In the genomic region with DNA sequence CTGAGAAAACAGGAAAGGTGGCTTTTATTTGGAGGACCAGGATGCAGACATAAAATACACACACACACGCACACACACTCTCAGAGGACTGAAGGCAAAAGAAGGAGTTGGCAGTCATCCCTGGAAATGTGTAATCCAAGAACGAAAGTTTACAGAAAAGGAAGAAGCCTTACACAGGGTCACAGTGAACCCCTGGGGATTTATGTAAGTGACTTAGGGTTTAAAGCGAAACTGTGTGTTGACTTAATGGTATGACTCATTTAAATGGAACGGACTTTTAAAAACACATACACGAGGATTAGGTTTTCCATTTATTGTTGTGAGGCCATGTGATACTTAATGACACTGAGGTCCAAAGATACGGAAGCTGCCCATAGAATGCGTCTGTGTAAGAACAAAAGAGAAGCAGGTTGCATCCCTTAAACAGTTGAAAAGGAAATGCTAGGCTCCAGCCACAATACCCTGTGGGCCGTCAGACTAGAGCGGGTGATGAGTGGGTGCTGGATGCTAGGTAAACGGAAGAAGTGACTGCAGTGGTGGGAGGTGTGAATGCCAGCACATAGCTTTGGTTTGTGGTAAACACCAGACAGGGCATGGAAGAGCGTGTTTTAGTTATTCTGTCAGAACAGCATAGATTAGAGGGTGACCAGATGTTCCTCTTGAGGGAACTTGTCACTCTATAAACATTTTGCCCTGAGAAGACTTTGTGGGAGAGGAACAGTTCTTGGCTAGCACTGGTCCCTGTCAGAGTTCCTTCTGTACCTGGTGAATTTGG, we compare ENCODE assay signal across 1 cellular context.
TF ChIP-seq lines count a peak whose summit lies in the region.

No MANE protein-coding gene starts in this region.

TF ChIP-seq in GM12878, 131 proteins besides CTCF, POLR2A, EP300 and RAD21 (continued from another document):
- TF ChIP-seq ATF2 (IDR thresholded peaks at IDR 0.05; ENCODE audit: low read length) (no peak), NBN (IDR thresholded peaks at IDR 0.05) (peak; percentile 81; the same call in 1 of the 2 replicates), YY1 (IDR thresholded peaks at IDR 0.05; ENCODE audit: low read depth, low read length) (no peak), GATAD2B (conservative IDR thresholded peaks at IDR 0.05; ENCODE audit: low read depth) (no peak; the same call in 1 of the 2 replicates), FOS (IDR thresholded peaks at IDR 0.05; ENCODE audit: borderline replicate concordance, extremely low read depth, insufficient read length) (no peak), SIN3A (IDR thresholded peaks at IDR 0.05; ENCODE audit: low read depth, low read length) (0 out of 2 replicates have a peak, but pooled peaks have one; percentile 11), JUND (IDR thresholded peaks at IDR 0.05; ENCODE audit: low read depth, low read length) (0 out of 2 replicates have a peak, but pooled peaks have one; percentile 6), POU2F2 (IDR thresholded peaks at IDR 0.05; ENCODE audit: borderline replicate concordance, low read depth, low read length) (peak; percentile 66; the same call in 1 of the 3 replicates), ZNF622 (IDR thresholded peaks at IDR 0.05) (no peak), NFXL1 (IDR thresholded peaks at IDR 0.05; ENCODE audit: borderline replicate concordance) (0 out of 2 replicates have a peak, but pooled peaks have one; percentile 73), SMAD5 (IDR thresholded peaks at IDR 0.05; ENCODE audit: low read depth) (no peak), NKRF (conservative IDR thresholded peaks at IDR 0.05) (0 out of 2 replicates have a peak, but pooled peaks have one; percentile 20), SPI1 (IDR thresholded peaks at IDR 0.05; ENCODE audit: borderline replicate concordance, insufficient read depth, low read depth, low read length) (no peak), HDGF (IDR thresholded peaks at IDR 0.05) (no peak), SMC3 (IDR thresholded peaks at IDR 0.05; ENCODE audit: borderline replicate concordance, low read length) (no peak), ZSCAN29 (IDR thresholded peaks at IDR 0.05) (no peak), FOXM1 (IDR thresholded peaks at IDR 0.05; ENCODE audit: low read depth, low read length) (0 out of 2 replicates have a peak, but pooled peaks have one; percentile 46)
- TF ChIP-seq, protein P1, sequence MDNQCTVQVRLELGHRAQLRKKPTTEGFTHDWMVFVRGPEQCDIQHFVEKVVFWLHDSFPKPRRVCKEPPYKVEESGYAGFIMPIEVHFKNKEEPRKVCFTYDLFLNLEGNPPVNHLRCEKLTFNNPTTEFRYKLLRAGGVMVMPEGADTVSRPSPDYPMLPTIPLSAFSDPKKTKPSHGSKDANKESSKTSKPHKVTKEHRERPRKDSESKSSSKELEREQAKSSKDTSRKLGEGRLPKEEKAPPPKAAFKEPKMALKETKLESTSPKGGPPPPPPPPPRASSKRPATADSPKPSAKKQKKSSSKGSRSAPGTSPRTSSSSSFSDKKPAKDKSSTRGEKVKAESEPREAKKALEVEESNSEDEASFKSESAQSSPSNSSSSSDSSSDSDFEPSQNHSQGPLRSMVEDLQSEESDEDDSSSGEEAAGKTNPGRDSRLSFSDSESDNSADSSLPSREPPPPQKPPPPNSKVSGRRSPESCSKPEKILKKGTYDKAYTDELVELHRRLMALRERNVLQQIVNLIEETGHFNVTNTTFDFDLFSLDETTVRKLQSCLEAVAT (IDR thresholded peaks at IDR 0.05), result peak; percentile 92
- TF ChIP-seq, protein P2, sequence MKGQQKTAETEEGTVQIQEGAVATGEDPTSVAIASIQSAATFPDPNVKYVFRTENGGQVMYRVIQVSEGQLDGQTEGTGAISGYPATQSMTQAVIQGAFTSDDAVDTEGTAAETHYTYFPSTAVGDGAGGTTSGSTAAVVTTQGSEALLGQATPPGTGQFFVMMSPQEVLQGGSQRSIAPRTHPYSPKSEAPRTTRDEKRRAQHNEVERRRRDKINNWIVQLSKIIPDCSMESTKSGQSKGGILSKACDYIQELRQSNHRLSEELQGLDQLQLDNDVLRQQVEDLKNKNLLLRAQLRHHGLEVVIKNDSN (IDR thresholded peaks at IDR 0.05; ENCODE audit: borderline replicate concordance, extremely low read length, insufficient read depth, low read depth, low read length), result no peak
TF ChIP-seq in GM12878: peak in this region for 43.
